In the genomic region with DNA sequence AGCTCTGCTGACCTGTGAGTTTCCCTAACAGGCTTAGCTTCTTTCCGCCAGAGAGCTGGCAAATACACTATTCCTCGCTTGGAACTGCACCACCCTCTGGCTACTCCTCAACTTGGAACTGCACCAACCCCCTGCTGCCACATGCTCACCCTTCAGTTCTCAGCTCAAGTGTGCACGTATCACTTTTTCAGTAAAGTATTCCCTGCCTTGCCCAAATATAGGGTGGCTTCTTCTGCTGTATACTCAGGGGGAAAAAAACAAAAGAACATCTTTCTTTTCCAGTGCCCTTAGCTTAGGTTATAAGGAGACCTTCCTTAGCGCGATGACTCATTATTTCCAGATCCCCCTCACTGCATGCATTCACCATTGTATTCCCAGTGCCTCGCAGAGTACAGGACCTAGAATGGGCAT, we compare ENCODE assay signal across 11 cellular contexts. TPM values are rescaled to one million over a fixed set of nuclear protein-coding genes. Genes with fewer than 3 reads are reported as not detected.
DNase-seq lines count a peak whose midpoint lies in the region; ATAC-seq and TF ChIP-seq lines count a peak whose summit lies in the region.
"Had no signal": no experiment of that assay in that cellular context is flagged by ENCODE, and none has a peak within 500 bp of the region (broad histone marks: within the 10 kb centered on the region; RNA-seq: fewer than 3 reads in every experiment).

No MANE protein-coding gene starts in this region.

- peaks cover 0 to 4% of the 10 kb centered on the region in 2 donors for H3K4me1 ChIP-seq in lung (ENCODE audit: control insufficient read depth in 2 of 2, insufficient read depth in 2 of 2, low read length in 2 of 2)
- no peaks in the 10 kb centered on the region for H3K4me1 ChIP-seq in upper lobe of right lung

- H3K36me3 ChIP-seq in lung (ENCODE audit: control insufficient read depth in 2 of 2, insufficient read depth in 2 of 2, low read length in 2 of 2) = no peaks in the 10 kb centered on the region
- H3K36me3 ChIP-seq in upper lobe of right lung = no peaks in the 10 kb centered on the region

- 71 to 83% methylated on average over 6 of the region's 6 CpGs for WGBS in lung, 2 donors

- intact Hi-C loops in upper lobe of right lung (cut with DNase I) = no loop called here

- H3K27ac ChIP-seq in lung (ENCODE audit: low read depth in 1 of 2, low read length in 1 of 2) (no peak overlapping the region), upper lobe of right lung (no peak overlapping the region)

- peaks cover 0 to 3% of the 10 kb centered on the region in 2 donors for H3K9me3 ChIP-seq in lung (ENCODE audit: control insufficient read depth in 2 of 2, insufficient read depth in 1 of 2, low read length in 1 of 2)
- H3K9me3 ChIP-seq in upper lobe of right lung = no peaks in the 10 kb centered on the region

- POLR2A ChIA-PET in HEK293T (lab: Yijun Ruan, JAX) = no interaction called here

- no peak for ATAC-seq in lung (ENCODE audit: insufficient read depth, low FRiP score)
- ATAC-seq in upper lobe of right lung = peak; percentile 75
- no peak for ATAC-seq in GM19351 (IDR thresholded peaks at IDR 0.05; ENCODE audit: unreplicated experiment)

- no peak for TF ChIP-seq CTCF in choroid plexus epithelial cell (conservative IDR thresholded peaks at IDR 0.05; ENCODE audit: low read depth, low read length)
- TF ChIP-seq CTCF in lung (IDR thresholded peaks at IDR 0.05; ENCODE audit: control extremely low read depth, extremely low read depth) = no peak
- TF ChIP-seq CTCF in upper lobe of right lung (IDR thresholded peaks at IDR 0.05) = no peak

- H3K4me3 ChIP-seq in choroid plexus epithelial cell (ENCODE audit: low read depth, low read length) = no peak overlapping the region
- no peak overlapping the region for H3K4me3 ChIP-seq in lung
- no peak overlapping the region for H3K4me3 ChIP-seq in upper lobe of right lung

- DNase-seq in NCI-H82 (lab: John Stamatoyannopoulos, UW) (peak; percentile 55), NCI-H82 treated with DMSO at 0.1 percent for 48 hours (lab: John Stamatoyannopoulos, UW; ENCODE audit: unreplicated experiment) (no peak), choroid plexus epithelial cell (ENCODE audit: low read depth) (peak; percentile 34), lung (ENCODE audit: low spot score) (peak; percentile 60), upper lobe of right lung (no peak), HEK293T (ENCODE audit: extremely low spot score) (no peak)
- no peak for DNase-seq in central memory CD4-positive, alpha-beta T cell
- DNase-seq: activated CD4-positive, alpha-beta T cell treated with anti-CD3 and anti-CD28 coated beads for 1 hour; NCI-H526 treated with DMSO at 0.1 percent for 48 hours had no signal

- CTCF ChIA-PET in HEK293T (lab: Yijun Ruan, JAX) = no interaction called here

- no peaks in the 10 kb centered on the region for H3K27me3 ChIP-seq in lung (ENCODE audit: control insufficient read depth, insufficient read depth)
- H3K27me3 ChIP-seq in upper lobe of right lung = no peaks in the 10 kb centered on the region

TF ChIP-seq in HEK293T, 16 proteins besides CTCF, POLR2A, EP300 and RAD21:
- TF ChIP-seq SUZ12 (IDR thresholded peaks at IDR 0.05) (no peak), ZNF384 (IDR thresholded peaks at IDR 0.05) (no peak), CTBP1 (IDR thresholded peaks at IDR 0.05; ENCODE audit: borderline replicate concordance) (no peak), ARNT (IDR thresholded peaks at IDR 0.05) (no peak), FOXA1 (IDR thresholded peaks at IDR 0.05) (no peak), TARDBP (IDR thresholded peaks at IDR 0.05) (no peak), NFRKB (IDR thresholded peaks at IDR 0.05) (no peak), HDGF (IDR thresholded peaks at IDR 0.05; ENCODE audit: borderline replicate concordance) (no peak), L3MBTL2 (conservative IDR thresholded peaks at IDR 0.05) (no peak), LEF1 (IDR thresholded peaks at IDR 0.05; ENCODE audit: borderline replicate concordance) (no peak)
- TF ChIP-seq, protein P1, sequence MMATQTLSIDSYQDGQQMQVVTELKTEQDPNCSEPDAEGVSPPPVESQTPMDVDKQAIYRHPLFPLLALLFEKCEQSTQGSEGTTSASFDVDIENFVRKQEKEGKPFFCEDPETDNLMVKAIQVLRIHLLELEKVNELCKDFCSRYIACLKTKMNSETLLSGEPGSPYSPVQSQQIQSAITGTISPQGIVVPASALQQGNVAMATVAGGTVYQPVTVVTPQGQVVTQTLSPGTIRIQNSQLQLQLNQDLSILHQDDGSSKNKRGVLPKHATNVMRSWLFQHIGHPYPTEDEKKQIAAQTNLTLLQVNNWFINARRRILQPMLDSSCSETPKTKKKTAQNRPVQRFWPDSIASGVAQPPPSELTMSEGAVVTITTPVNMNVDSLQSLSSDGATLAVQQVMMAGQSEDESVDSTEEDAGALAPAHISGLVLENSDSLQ (IDR thresholded peaks at IDR 0.05) = no peak

RNA-seq across cellular contexts. Expression of a gene that starts 21.2 kb away (rescaled TPM):
- total RNA-seq in lung (1 to 10 TPM in 1 of 2 donors, under 1 TPM in 1; 0.80 to 1.9 TPM), upper lobe of right lung (1.1 TPM)
- polyA plus RNA-seq in lung = under 1 TPM; 0.07 to 0.69 TPM
- total RNA-seq: posterior vena cava had no signal

RNA-seq across cellular contexts. Expression of a gene that starts 23.0 kb away (rescaled TPM):
- total RNA-seq in lung (1,000 to 10,000 TPM in 1 of 2 donors, 100 to 1,000 TPM in 1; 763 to 1,010 TPM), upper lobe of right lung (746 TPM)
- polyA plus RNA-seq in lung = 1,000 to 10,000 TPM in 1 of 2 donors, 100 to 1,000 TPM in 1; 638 to 1,238 TPM

Comparison
In these comparisons a context has a peak if more than half of its experiments do, and no peak if none do; other contexts are left out.
1. DNase-seq: peak in NCI-H82 (single experiment), choroid plexus epithelial cell (single experiment) and lung (single experiment); none in NCI-H82 treated with DMSO at 0.1 percent for 48 hours (single experiment), upper lobe of right lung (single experiment), central memory CD4-positive, alpha-beta T cell (single experiment) and HEK293T (single experiment).